22 cellular contexts compared by ENCODE assay signal in the genomic region with DNA sequence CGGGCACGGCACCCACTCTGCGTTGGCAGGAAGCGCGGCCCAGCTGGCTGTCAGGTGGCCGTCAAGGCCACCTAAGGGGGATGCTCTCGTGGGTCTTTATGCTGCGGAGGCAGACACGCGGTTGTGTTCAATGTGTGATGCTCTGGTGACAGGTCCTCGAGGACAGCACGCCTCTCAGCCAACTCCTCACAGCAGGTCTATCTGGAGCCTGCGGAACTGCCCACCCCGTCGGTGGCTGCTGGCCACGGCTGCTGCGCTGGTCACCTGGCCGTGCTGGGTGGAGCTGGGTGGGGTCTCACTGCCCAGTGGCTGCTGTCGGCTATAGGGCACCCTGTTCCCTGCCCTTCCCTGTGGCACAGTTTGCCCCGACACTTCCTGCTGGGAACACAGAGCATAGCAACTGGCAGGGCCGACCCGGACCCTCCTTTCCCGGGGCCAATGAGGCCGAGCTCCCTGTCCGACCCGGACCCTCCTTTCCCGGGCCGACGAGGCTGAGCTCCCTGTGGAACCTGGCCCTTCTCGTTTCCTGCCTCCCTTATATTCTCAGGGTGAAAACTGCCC. TPM values are rescaled to one million over a fixed set of nuclear protein-coding genes. Genes with fewer than 3 reads are reported as not detected.
A peak's percentile ranks its signal among the peaks of the same experiment; 100 is the strongest.
DNase-seq lines count a peak whose midpoint lies in the region; ATAC-seq lines count a peak whose summit lies in the region.
"Had no signal": no experiment of that assay in that cellular context is flagged by ENCODE, and none has a peak within 500 bp of the region (broad histone marks: within the 10 kb centered on the region; RNA-seq: fewer than 3 reads in every experiment).

No MANE protein-coding gene starts in this region.

- no peak overlapping the region for H4K8ac ChIP-seq in neuronal stem cell (ENCODE audit: low read depth, low read length)

- no peak overlapping the region for H3K4me3 ChIP-seq in neuronal stem cell (ENCODE audit: low read length in 2 of 2)
- no peak overlapping the region for H3K4me3 ChIP-seq in effector memory CD4-positive, alpha-beta T cell (ENCODE audit: insufficient read depth, low read depth, low read length, poor library complexity, severe bottlenecking)
- H3K4me3 ChIP-seq: GM12878, SK-N-MC had no signal

- H3K27me3 ChIP-seq in neuronal stem cell (ENCODE audit: control insufficient read depth in 3 of 3, insufficient read depth in 3 of 3, low read depth in 1 of 3, low read length in 3 of 3) = no peaks in the 10 kb centered on the region
- H3K27me3 ChIP-seq in effector memory CD4-positive, alpha-beta T cell (replicated peaks; ENCODE audit: control insufficient read depth, insufficient read depth, low read length, poor library complexity, severe bottlenecking) = no peaks in the 10 kb centered on the region

- H3K4me2 ChIP-seq in neuronal stem cell (ENCODE audit: insufficient read depth, low read length, poor library complexity, severe bottlenecking) = no peak overlapping the region

- H3K9me3 ChIP-seq in neuronal stem cell (replicated peaks in 1 of 2; ENCODE audit: control insufficient read depth in 2 of 2, insufficient read depth in 1 of 2, low read depth in 1 of 2, low read length in 2 of 2) = no peaks in the 10 kb centered on the region
- no peaks in the 10 kb centered on the region for H3K9me3 ChIP-seq in effector memory CD4-positive, alpha-beta T cell (ENCODE audit: control insufficient read depth, low read length)

- no peak overlapping the region for H2AFZ ChIP-seq in neuronal stem cell (ENCODE audit: low read length)

- H3K79me1 ChIP-seq in neuronal stem cell (ENCODE audit: low read depth, low read length) = no peaks in the 10 kb centered on the region

- no peak for ATAC-seq in left cardiac atrium
- ATAC-seq in Right ventricle myocardium inferior = no peak
- no peak for ATAC-seq in left ventricle myocardium superior
- ATAC-seq: GM12878 had no signal

- H2BK15ac ChIP-seq in neuronal stem cell (ENCODE audit: low read length) = no peak overlapping the region

- no peak overlapping the region for H2BK120ac ChIP-seq in neuronal stem cell (ENCODE audit: low read depth, low read length)

- H2AK5ac ChIP-seq in neuronal stem cell (ENCODE audit: low read depth, low read length) = no peak overlapping the region

- H3K36me3 ChIP-seq in neuronal stem cell (replicated peaks in 1 of 2; ENCODE audit: control insufficient read depth in 2 of 2, insufficient read depth in 2 of 2, low read length in 2 of 2) = peaks cover 21 to 28% of the 10 kb centered on the region in 2 donors
- peaks cover 3% of the 10 kb centered on the region for H3K36me3 ChIP-seq in effector memory CD4-positive, alpha-beta T cell (ENCODE audit: control insufficient read depth, insufficient read depth, low read length)

- intact Hi-C loops in left cardiac atrium (cut with DNase I) = no loop called here
- intact Hi-C loops in Right ventricle myocardium inferior (cut with DNase I) = no loop called here
- intact Hi-C loops in left ventricle myocardium superior (cut with micrococcal nuclease) = no loop called here

- H3K14ac ChIP-seq in neuronal stem cell (ENCODE audit: low read length) = no peak overlapping the region

- H3K4ac ChIP-seq in neuronal stem cell (ENCODE audit: low read length) = no peak overlapping the region

- H3K4me1 ChIP-seq in neuronal stem cell (ENCODE audit: control insufficient read depth in 2 of 2, insufficient read depth in 1 of 2, low read depth in 1 of 2, low read length in 2 of 2) = peaks cover 0 to 6% of the 10 kb centered on the region in 2 donors
- no peaks in the 10 kb centered on the region for H3K4me1 ChIP-seq in effector memory CD4-positive, alpha-beta T cell (ENCODE audit: control insufficient read depth, insufficient read depth, low read length, poor library complexity, severe bottlenecking)

- H4K91ac ChIP-seq in neuronal stem cell (ENCODE audit: low read depth, low read length, poor library complexity) = no peak overlapping the region

- DNase-seq in left cardiac atrium = peak; percentile 10
- DNase-seq in Right ventricle myocardium inferior (ENCODE audit: missing footprints) = no peak
- DNase-seq in left ventricle myocardium superior = peak; percentile 22
- no peak for DNase-seq in neuronal stem cell (ENCODE audit: low spot score)
- DNase-seq in effector memory CD4-positive, alpha-beta T cell = no peak
- no peak for DNase-seq in C1 segment of cervical spinal cord (lab: John Stamatoyannopoulos, UW)
- no peak for DNase-seq in NCI-H226
- DNase-seq: CD4-positive, CD25-positive, alpha-beta regulatory T cell; DMS79 treated with DMSO at 0.1 percent for 48 hours; H7; Kasumi-1; NCI-H1417; NCI-H1694 treated with DMSO at 0.1 percent for 48 hours; NCI-H2081 treated with DMSO at 0.1 percent for 48 hours; NCI-H2171 treated with DMSO at 0.1 percent for 48 hours; NCI-H446; NCI-H526; OCI-M1; SHP77 treated with DMSO at 0.1 percent for 48 hours had no signal

- no peak overlapping the region for H2BK12ac ChIP-seq in neuronal stem cell (ENCODE audit: low read length)

- no peak overlapping the region for H3K23ac ChIP-seq in neuronal stem cell (ENCODE audit: low read depth, low read length, poor library complexity)

- no peak overlapping the region for H3K27ac ChIP-seq in neuronal stem cell (replicated peaks; ENCODE audit: low read length)
- H3K27ac ChIP-seq in effector memory CD4-positive, alpha-beta T cell (ENCODE audit: insufficient read depth, low read length, poor library complexity, severe bottlenecking) = no peak overlapping the region
- H3K27ac ChIP-seq: SK-N-MC had no signal

- no peak overlapping the region for H3K18ac ChIP-seq in neuronal stem cell (ENCODE audit: low read length)

- no CpG with 5 or more reads among the region's 30 CpGs for WGBS in neuronal stem cell (ENCODE audit: extremely low coverage in 2 of 2, insufficient read length in 2 of 2, insufficient replicate concordance in 1 of 2), 2 donors

- H2BK5ac ChIP-seq in neuronal stem cell (ENCODE audit: low read length) = peak overlapping the region; percentile 13

- H3K9ac ChIP-seq in neuronal stem cell (ENCODE audit: low read depth, low read length, poor library complexity) = no peak overlapping the region

RNA-seq across cellular contexts. Expression of gene F7, which starts 14.3 kb away (rescaled TPM):
- total RNA-seq in left cardiac atrium (under 1 TPM; 0.16 to 0.29 TPM), Right ventricle myocardium inferior (not detected), left ventricle myocardium superior (not detected)
- 0.68 TPM for polyA plus RNA-seq in neuronal stem cell (2013, experiment 1 of 2)
- polyA plus RNA-seq in neuronal stem cell (2013, experiment 2 of 2) = 0.62 TPM
- total RNA-seq: CD4-positive, CD25-positive, alpha-beta regulatory T cell; GM12878; MCF 10A had no signal
- polyA plus RNA-seq: CD4-positive, CD25-positive, alpha-beta regulatory T cell; GM12878 had no signal

RNA-seq across cellular contexts. Expression of gene F10, which starts 31.3 kb away (rescaled TPM):
- 10 to 100 TPM; 17.5 to 19.6 TPM for total RNA-seq in left cardiac atrium
- 5.2 TPM for total RNA-seq in Right ventricle myocardium inferior
- 7.1 TPM for total RNA-seq in left ventricle myocardium superior
- polyA plus RNA-seq in neuronal stem cell (2013, experiment 1 of 2) = 3.9 TPM
- 3.2 TPM for polyA plus RNA-seq in neuronal stem cell (2013, experiment 2 of 2)
- total RNA-seq: CD4-positive, CD25-positive, alpha-beta regulatory T cell; GM12878; MCF 10A had no signal
- polyA plus RNA-seq: GM12878 had no signal

Comparison
In these comparisons a context has a peak if more than half of its experiments do, and no peak if none do; other contexts are left out.
1. DNase-seq: peak in left cardiac atrium (single experiment) and left ventricle myocardium superior (single experiment); none in Right ventricle myocardium inferior (single experiment), neuronal stem cell (single experiment), effector memory CD4-positive, alpha-beta T cell (0 of 3), C1 segment of cervical spinal cord (0 of 14) and NCI-H226 (single experiment).